In genomic region chr1:176206006-176206960, GRCh38 we compare ENCODE assay signal across 8 cellular contexts. TPM values are rescaled to one million over a fixed set of nuclear protein-coding genes. Genes with fewer than 3 reads are reported as not detected.
DNase-seq lines count a peak whose midpoint lies in the region; ATAC-seq and TF ChIP-seq lines count a peak whose summit lies in the region.

No MANE protein-coding gene starts in this region.

- no peak for TF ChIP-seq CTCF in heart left ventricle (IDR thresholded peaks at IDR 0.05)
- no peak for TF ChIP-seq CTCF in parathyroid adenoma (IDR thresholded peaks at IDR 0.05)

- H3K9ac ChIP-seq in adipocyte (ENCODE audit: low read length), result peak overlapping the region; percentile 98
- peak overlapping the region; percentile 72 for H3K9ac ChIP-seq in parathyroid adenoma

- peak overlapping the region; percentile 90 for H3K4me2 ChIP-seq in parathyroid adenoma (ENCODE audit: low read length)

- WGBS in heart left ventricle, 4 donors, result 0 to 1% (median 1%) methylated on average over 12 to 58 of the region's 58 CpGs

- H3K27ac ChIP-seq in heart left ventricle, result peak overlapping the region; percentile 91 to 99 (median 97)
- peak overlapping the region; percentile 86 for H3K27ac ChIP-seq in parathyroid adenoma

- peaks cover 14% of the 10 kb centered on the region for H3K79me2 ChIP-seq in parathyroid adenoma

- no peaks in the 10 kb centered on the region for H3K27me3 ChIP-seq in adipocyte (replicated peaks; ENCODE audit: control insufficient read depth, insufficient read depth, low read length)
- H3K27me3 ChIP-seq in heart left ventricle, result no peaks in the 10 kb centered on the region
- H3K27me3 ChIP-seq in parathyroid adenoma (ENCODE audit: control insufficient read depth, insufficient read depth, low read length), result no peaks in the 10 kb centered on the region

- TF ChIP-seq POLR2A in heart left ventricle (IDR thresholded peaks at IDR 0.05), result no peak

- H2AFZ ChIP-seq in parathyroid adenoma, result peak overlapping the region; percentile 94

- intact Hi-C loops in heart left ventricle (cut with DNase I), result loop anchor here in 1 of 10 donors (10.0 kb wide), 1 partner anchor 1181 kb away; the partner anchor contains the start of gene MRPS14

- H3K9me3 ChIP-seq in adipocyte (ENCODE audit: control insufficient read depth, low read length) (no peaks in the 10 kb centered on the region), heart left ventricle (no peaks in the 10 kb centered on the region), parathyroid adenoma (ENCODE audit: control insufficient read depth, low read length) (no peaks in the 10 kb centered on the region)

- H3K4me3 ChIP-seq in adipocyte (ENCODE audit: low read length), result peak overlapping the region; percentile 90
- H3K4me3 ChIP-seq in heart left ventricle, result peak overlapping the region; percentile 68 to 99 (median 90)
- peak overlapping the region; percentile 76 for H3K4me3 ChIP-seq in parathyroid adenoma (ENCODE audit: low read depth, low read length)

- peak in 8 of 14 donors; percentile 25 to 57 (median 40) for DNase-seq in C1 segment of cervical spinal cord (lab: John Stamatoyannopoulos, UW)
- peak; percentile 77 for DNase-seq in NCI-H69 (lab: John Stamatoyannopoulos, UW)
- peak; percentile 76 for DNase-seq in adipocyte (ENCODE audit: low read depth)
- peak in 3 of 5 donors; percentile 34 to 55 (median 53) for DNase-seq in heart left ventricle
- no peak for DNase-seq in activated effector memory CD4-positive, alpha-beta T cell treated with anti-CD3 and anti-CD28 coated beads, Interleukin-2, amount 50 U/mL, for 16 hours

- ATAC-seq in GM18520 (IDR thresholded peaks at IDR 0.05; ENCODE audit: unreplicated experiment) (peak; percentile 15), HG03060 (IDR thresholded peaks at IDR 0.05; ENCODE audit: low read depth, unreplicated experiment) (peak; percentile 5), heart left ventricle (peak in 3 of 4 donors; percentile 24 to 68 (median 61))

- H3K4me1 ChIP-seq in adipocyte (ENCODE audit: control insufficient read depth, insufficient read depth, low read length), result peaks cover 28% of the 10 kb centered on the region
- H3K4me1 ChIP-seq in heart left ventricle, result peaks cover 5 to 50% (median 30%) of the 10 kb centered on the region in 12 donors
- peaks cover 3% of the 10 kb centered on the region for H3K4me1 ChIP-seq in parathyroid adenoma

- H3K36me3 ChIP-seq in adipocyte (ENCODE audit: control insufficient read depth, insufficient read depth, low read length, severe bottlenecking), result no peaks in the 10 kb centered on the region
- H3K36me3 ChIP-seq in heart left ventricle, result no peaks in the 10 kb centered on the region
- H3K36me3 ChIP-seq in parathyroid adenoma (ENCODE audit: control insufficient read depth, insufficient read depth, low read length), result no peaks in the 10 kb centered on the region

RNA-seq across cellular contexts. Expression of gene COP1, which starts 0.8 kb away (rescaled TPM):
- 10 to 100 TPM; 19.9 to 27.0 (median 22.6) TPM for total RNA-seq in heart left ventricle
- polyA plus RNA-seq in heart left ventricle, result 10 to 100 TPM; 31.7 TPM

Comparison
In these comparisons a context has a peak if more than half of its experiments do, and no peak if none do; other contexts are left out.
1. ATAC-seq: peak in every context shown above with its lines; median percentile 61 in heart left ventricle; 15 in GM18520; 5 in HG03060.